In genomic region chr7:3597243-3597642, GRCh38 we compare ENCODE assay signal across 15 cellular contexts.
DNase-seq lines count a peak whose midpoint lies in the region; ATAC-seq lines count a peak whose summit lies in the region.
"Had no signal": no experiment of that assay in that cellular context is flagged by ENCODE, and none has a peak within 500 bp of the region (broad histone marks: within the 10 kb centered on the region; RNA-seq: fewer than 3 reads in every experiment).

No MANE protein-coding gene starts in this region.

- ATAC-seq in GM18909 (IDR thresholded peaks at IDR 0.05; ENCODE audit: poor library complexity, unreplicated experiment): peak; percentile 53
- peak; percentile 68 for ATAC-seq in HG03103 (IDR thresholded peaks at IDR 0.05; ENCODE audit: low read depth, unreplicated experiment)
- no peak for ATAC-seq in HG03469 (IDR thresholded peaks at IDR 0.05; ENCODE audit: unreplicated experiment)
- ATAC-seq: heart right ventricle, left colon, natural killer cell had no signal

- intact Hi-C loops in posterior vena cava (cut with DNase I): no loop called here

- peak; percentile 43 for DNase-seq in NOMO-1 treated with dmso at 0.1 percent for 144 hours (lab: John Stamatoyannopoulos, UW; ENCODE audit: unreplicated experiment)
- peak; percentile 17 for DNase-seq in medulla oblongata (ENCODE audit: extremely low spot score)
- no peak for DNase-seq in HCEC 1CT
- DNase-seq in NCI-H1092 (lab: John Stamatoyannopoulos, UW): no peak
- no peak for DNase-seq in posterior vena cava (ENCODE audit: low spot score)
- DNase-seq: activated naive CD4-positive, alpha-beta T cell treated with anti-CD3 and anti-CD28 coated beads, Interleukin-2, amount 10 ng/mL, durations not matched to agents 7 days and 5 days; heart right ventricle; natural killer cell; NCI-H1105 treated with DMSO at 0.1 percent for 48 hours; NCI-H526 treated with DMSO at 0.1 percent for 48 hours; stimulated activated CD4-positive, alpha-beta T cell treated with anti-CD3 and anti-CD28 coated beads, Interleukin-2, amount 100 ng/mL, for 48 hours had no signal

Comparison
In these comparisons a context has a peak if more than half of its experiments do, and no peak if none do; other contexts are left out.
1. DNase-seq: peak in NOMO-1 treated with dmso at 0.1 percent for 144 hours (single experiment) and medulla oblongata (single experiment); none in HCEC 1CT (single experiment), NCI-H1092 (single experiment) and posterior vena cava (single experiment).